In the genomic region with DNA sequence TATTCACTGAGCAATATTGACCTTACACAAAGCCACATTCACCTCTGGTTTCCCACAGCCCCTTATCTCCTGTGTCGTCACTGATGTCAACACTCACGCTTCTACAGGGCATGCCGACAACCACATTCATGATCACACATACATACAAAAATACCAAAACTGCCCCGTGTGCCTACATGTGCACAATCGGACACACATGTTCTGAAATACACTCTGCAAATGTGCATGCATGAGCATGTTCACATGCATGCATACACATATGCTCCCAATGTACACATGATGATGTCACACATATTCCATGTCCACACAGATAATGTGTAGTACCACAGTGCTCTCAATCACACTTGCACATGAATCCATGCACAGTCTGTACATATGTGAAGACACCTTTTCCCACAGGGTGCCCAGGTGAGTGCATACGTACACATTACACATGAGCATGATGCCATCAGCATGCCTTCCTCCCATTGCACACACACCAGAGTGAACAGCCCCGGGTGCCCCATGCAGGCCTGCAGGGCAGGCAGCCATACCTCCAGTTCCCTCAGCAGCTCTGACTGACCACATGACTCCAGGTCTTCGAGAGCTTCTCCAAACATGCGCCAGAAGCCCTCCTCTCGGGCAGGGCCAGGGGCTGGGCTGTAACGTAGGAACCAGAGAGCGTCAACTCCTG, we compare ENCODE assay signal across 23 cellular contexts. TPM values are rescaled to one million over a fixed set of nuclear protein-coding genes. Genes with fewer than 3 reads are reported as not detected.
"Had no signal": no experiment of that assay in that cellular context is flagged by ENCODE, and none has a peak within 500 bp of the region (broad histone marks: within the 10 kb centered on the region; RNA-seq: fewer than 3 reads in every experiment).

No MANE protein-coding gene starts in this region.

- H3K4me3 ChIP-seq: colonic mucosa, esophagus squamous epithelium, hepatocyte, pancreas, psoas muscle, tibial artery, upper lobe of right lung had no signal

- H3K36me3 Mint-ChIP-seq: stimulated activated memory B cell treated with anti-CD40 and anti-IgM and Interleukin-4, amounts not matched to agents 10 μg/mL and 1 μg/mL and 100 μg/mL, for 72 hours had no signal

- H3K27ac Mint-ChIP-seq: mesothelial cell of epicardium; natural killer cell; stimulated activated memory B cell treated with anti-CD40 and anti-IgM and Interleukin-4, amounts not matched to agents 10 μg/mL and 1 μg/mL and 100 μg/mL, for 72 hours; stimulated activated naive CD8-positive, alpha-beta T cell treated with anti-CD3 and anti-CD28 coated beads, Interleukin-15, Interleukin-2, amounts not matched to agents 100 ng/mL and 50 ng/mL, for 24 hours had no signal

- H3K36me3 ChIP-seq: colonic mucosa, esophagus squamous epithelium, pancreas, upper lobe of right lung had no signal

- H2AFZ ChIP-seq: hepatocyte had no signal

- ATAC-seq: left colon; natural killer cell; pancreas; psoas muscle; stimulated activated memory B cell treated with anti-CD40 and anti-IgM and Interleukin-4, amounts not matched to agents 10 μg/mL and 1 μg/mL and 100 μg/mL, for 72 hours; upper lobe of right lung had no signal

- H3K4me2 ChIP-seq: hepatocyte had no signal

- DNase-seq: caudate nucleus; colonic mucosa; dermis blood vessel endothelial cell; esophagus squamous epithelium; foreskin fibroblast; head of caudate nucleus; natural killer cell; nucleus accumbens; stimulated activated CD4-positive, alpha-beta T cell treated with anti-CD3 and anti-CD28 coated beads, Interleukin-1b, Interleukin-23, amount 100 ng/mL, for 48 hours; stimulated activated CD4-positive, alpha-beta T cell treated with anti-CD3 and anti-CD28 coated beads, Interleukin-4, amount 100 ng/mL, for 24 hours had no signal

- H3K27ac ChIP-seq: colonic mucosa, esophagus squamous epithelium, hepatocyte, pancreas, psoas muscle, tibial artery, upper lobe of right lung had no signal

- H3K4me1 ChIP-seq: colonic mucosa, esophagus squamous epithelium, pancreas, psoas muscle, tibial artery, upper lobe of right lung had no signal

- H3K27me3 ChIP-seq: colonic mucosa, esophagus squamous epithelium, hepatocyte, pancreas, upper lobe of right lung had no signal

- H3K9me3 ChIP-seq: colonic mucosa, upper lobe of right lung had no signal

- H3K4me3 Mint-ChIP-seq: mesothelial cell of epicardium; natural killer cell; neural crest cell; stimulated activated memory B cell treated with anti-CD40 and anti-IgM and Interleukin-4, amounts not matched to agents 10 μg/mL and 1 μg/mL and 100 μg/mL, for 72 hours; stimulated activated naive CD8-positive, alpha-beta T cell treated with anti-CD3 and anti-CD28 coated beads, Interleukin-15, Interleukin-2, amounts not matched to agents 100 ng/mL and 50 ng/mL, for 24 hours had no signal

- H3K4me1 Mint-ChIP-seq: mesothelial cell of epicardium, neural crest cell had no signal

RNA-seq across cellular contexts. Expression of gene GRIP2, which starts 37.0 kb away (rescaled TPM):
- total RNA-seq: epithelial cell of proximal tubule, kidney epithelial cell, lung microvascular endothelial cell, natural killer cell had no signal
